ENCODE assay signal across 1 cellular context in the genomic region with DNA sequence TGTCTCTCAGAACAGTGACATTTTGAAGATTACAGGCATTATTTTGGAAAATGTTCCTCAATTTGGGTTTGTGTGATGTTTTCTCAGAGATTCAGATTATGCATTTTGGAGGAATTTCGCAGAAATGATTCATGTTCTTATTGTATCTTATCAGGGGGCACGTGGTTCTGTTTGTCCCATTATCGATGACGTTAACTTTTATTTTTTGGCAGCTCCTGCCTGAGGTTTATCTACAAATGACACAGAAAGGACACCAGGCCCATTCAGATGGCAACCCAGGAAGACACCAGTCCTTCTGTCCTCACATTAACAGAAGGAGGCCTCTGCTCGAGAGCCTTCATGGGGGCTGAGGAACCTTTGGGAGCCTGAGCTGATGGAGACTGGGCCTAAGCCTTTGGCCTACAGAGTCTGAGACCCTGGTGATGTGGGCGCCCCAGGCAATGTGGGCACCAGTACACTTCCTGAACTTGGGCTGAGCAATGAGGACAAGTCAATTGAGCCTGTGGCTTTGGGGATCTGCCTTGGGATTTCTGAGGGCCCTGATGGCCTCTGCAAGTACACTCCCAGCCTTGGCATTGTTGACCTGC.
A peak's percentile ranks its signal among the peaks of the same experiment; 100 is the strongest.
TF ChIP-seq lines count a peak whose summit lies in the region.

No MANE protein-coding gene starts in this region.

TF ChIP-seq in K562, 482 proteins besides CTCF, POLR2A, EP300 and RAD21 (continued from another document):
- TF ChIP-seq, protein P1, sequence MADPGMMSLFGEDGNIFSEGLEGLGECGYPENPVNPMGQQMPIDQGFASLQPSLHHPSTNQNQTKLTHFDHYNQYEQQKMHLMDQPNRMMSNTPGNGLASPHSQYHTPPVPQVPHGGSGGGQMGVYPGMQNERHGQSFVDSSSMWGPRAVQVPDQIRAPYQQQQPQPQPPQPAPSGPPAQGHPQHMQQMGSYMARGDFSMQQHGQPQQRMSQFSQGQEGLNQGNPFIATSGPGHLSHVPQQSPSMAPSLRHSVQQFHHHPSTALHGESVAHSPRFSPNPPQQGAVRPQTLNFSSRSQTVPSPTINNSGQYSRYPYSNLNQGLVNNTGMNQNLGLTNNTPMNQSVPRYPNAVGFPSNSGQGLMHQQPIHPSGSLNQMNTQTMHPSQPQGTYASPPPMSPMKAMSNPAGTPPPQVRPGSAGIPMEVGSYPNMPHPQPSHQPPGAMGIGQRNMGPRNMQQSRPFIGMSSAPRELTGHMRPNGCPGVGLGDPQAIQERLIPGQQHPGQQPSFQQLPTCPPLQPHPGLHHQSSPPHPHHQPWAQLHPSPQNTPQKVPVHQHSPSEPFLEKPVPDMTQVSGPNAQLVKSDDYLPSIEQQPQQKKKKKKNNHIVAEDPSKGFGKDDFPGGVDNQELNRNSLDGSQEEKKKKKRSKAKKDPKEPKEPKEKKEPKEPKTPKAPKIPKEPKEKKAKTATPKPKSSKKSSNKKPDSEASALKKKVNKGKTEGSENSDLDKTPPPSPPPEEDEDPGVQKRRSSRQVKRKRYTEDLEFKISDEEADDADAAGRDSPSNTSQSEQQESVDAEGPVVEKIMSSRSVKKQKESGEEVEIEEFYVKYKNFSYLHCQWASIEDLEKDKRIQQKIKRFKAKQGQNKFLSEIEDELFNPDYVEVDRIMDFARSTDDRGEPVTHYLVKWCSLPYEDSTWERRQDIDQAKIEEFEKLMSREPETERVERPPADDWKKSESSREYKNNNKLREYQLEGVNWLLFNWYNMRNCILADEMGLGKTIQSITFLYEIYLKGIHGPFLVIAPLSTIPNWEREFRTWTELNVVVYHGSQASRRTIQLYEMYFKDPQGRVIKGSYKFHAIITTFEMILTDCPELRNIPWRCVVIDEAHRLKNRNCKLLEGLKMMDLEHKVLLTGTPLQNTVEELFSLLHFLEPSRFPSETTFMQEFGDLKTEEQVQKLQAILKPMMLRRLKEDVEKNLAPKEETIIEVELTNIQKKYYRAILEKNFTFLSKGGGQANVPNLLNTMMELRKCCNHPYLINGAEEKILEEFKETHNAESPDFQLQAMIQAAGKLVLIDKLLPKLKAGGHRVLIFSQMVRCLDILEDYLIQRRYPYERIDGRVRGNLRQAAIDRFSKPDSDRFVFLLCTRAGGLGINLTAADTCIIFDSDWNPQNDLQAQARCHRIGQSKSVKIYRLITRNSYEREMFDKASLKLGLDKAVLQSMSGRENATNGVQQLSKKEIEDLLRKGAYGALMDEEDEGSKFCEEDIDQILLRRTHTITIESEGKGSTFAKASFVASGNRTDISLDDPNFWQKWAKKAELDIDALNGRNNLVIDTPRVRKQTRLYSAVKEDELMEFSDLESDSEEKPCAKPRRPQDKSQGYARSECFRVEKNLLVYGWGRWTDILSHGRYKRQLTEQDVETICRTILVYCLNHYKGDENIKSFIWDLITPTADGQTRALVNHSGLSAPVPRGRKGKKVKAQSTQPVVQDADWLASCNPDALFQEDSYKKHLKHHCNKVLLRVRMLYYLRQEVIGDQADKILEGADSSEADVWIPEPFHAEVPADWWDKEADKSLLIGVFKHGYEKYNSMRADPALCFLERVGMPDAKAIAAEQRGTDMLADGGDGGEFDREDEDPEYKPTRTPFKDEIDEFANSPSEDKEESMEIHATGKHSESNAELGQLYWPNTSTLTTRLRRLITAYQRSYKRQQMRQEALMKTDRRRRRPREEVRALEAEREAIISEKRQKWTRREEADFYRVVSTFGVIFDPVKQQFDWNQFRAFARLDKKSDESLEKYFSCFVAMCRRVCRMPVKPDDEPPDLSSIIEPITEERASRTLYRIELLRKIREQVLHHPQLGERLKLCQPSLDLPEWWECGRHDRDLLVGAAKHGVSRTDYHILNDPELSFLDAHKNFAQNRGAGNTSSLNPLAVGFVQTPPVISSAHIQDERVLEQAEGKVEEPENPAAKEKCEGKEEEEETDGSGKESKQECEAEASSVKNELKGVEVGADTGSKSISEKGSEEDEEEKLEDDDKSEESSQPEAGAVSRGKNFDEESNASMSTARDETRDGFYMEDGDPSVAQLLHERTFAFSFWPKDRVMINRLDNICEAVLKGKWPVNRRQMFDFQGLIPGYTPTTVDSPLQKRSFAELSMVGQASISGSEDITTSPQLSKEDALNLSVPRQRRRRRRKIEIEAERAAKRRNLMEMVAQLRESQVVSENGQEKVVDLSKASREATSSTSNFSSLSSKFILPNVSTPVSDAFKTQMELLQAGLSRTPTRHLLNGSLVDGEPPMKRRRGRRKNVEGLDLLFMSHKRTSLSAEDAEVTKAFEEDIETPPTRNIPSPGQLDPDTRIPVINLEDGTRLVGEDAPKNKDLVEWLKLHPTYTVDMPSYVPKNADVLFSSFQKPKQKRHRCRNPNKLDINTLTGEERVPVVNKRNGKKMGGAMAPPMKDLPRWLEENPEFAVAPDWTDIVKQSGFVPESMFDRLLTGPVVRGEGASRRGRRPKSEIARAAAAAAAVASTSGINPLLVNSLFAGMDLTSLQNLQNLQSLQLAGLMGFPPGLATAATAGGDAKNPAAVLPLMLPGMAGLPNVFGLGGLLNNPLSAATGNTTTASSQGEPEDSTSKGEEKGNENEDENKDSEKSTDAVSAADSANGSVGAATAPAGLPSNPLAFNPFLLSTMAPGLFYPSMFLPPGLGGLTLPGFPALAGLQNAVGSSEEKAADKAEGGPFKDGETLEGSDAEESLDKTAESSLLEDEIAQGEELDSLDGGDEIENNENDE (IDR thresholded peaks at IDR 0.05; ENCODE audit: low read depth, low read length): no peak
- no peak for TF ChIP-seq ZC3H11A (IDR thresholded peaks at IDR 0.05; ENCODE audit: low read depth, low read length)
- TF ChIP-seq NCOA1 (IDR thresholded peaks at IDR 0.05; ENCODE audit: low read depth): no peak
- no peak for TF ChIP-seq ADNP (tag; IDR thresholded peaks at IDR 0.05)
- no peak for TF ChIP-seq CBX2 (IDR thresholded peaks at IDR 0.05; ENCODE audit: insufficient read depth, low read length, poor library complexity, severe bottlenecking)
- TF ChIP-seq SMAD4 (CRISPR knock-in tag; conservative IDR thresholded peaks at IDR 0.05): no peak
- peak; percentile 19; the same call in 1 of the 2 replicates for TF ChIP-seq ARID1B (IDR thresholded peaks at IDR 0.05)
- TF ChIP-seq ZNF347 (CRISPR knock-in tag; IDR thresholded peaks at IDR 0.05; ENCODE audit: low read depth): no peak
- no peak for TF ChIP-seq KAT8 (IDR thresholded peaks at IDR 0.05; ENCODE audit: low read depth)
